In genomic region chr2:235414422-235414821, GRCh38 we compare ENCODE assay signal across 19 cellular contexts.
A peak's percentile ranks its signal among the peaks of the same experiment; 100 is the strongest.
DNase-seq lines count a peak whose midpoint lies in the region; ATAC-seq, FAIRE-seq and TF ChIP-seq lines count a peak whose summit lies in the region.
"Had no signal": no experiment of that assay in that cellular context is flagged by ENCODE, and none has a peak within 500 bp of the region (broad histone marks: within the 10 kb centered on the region; RNA-seq: fewer than 3 reads in every experiment).

No MANE protein-coding gene starts in this region.

- POLR2A ChIA-PET in activated CD8-positive, alpha-beta T cell treated with anti-CD3 and anti-CD28 coated beads for 36 hours (lab: Charles Lee) = no interaction called here

- no peaks in the 10 kb centered on the region for H3K9me3 ChIP-seq in endodermal cell (ENCODE audit: control insufficient read depth, low read length)
- no peaks in the 10 kb centered on the region for H3K9me3 ChIP-seq in small intestine (ENCODE audit: control insufficient read depth, low read depth)
- H3K9me3 ChIP-seq: BLaER1, gastrocnemius medialis had no signal

- H3K4me3 ChIP-seq in endodermal cell (ENCODE audit: low read length) = no peak overlapping the region
- H3K4me3 ChIP-seq in small intestine (ENCODE audit: low read depth in 1 of 2, low read length in 2 of 2) = no peak overlapping the region
- H3K4me3 ChIP-seq: BLaER1, gastrocnemius medialis, GM12878, skin epidermis had no signal

- H3K27ac Mint-ChIP-seq in endodermal cell = no peak overlapping the region
- no peak overlapping the region for H3K27ac Mint-ChIP-seq in activated CD8-positive, alpha-beta T cell treated with anti-CD3 and anti-CD28 coated beads for 36 hours
- H3K27ac Mint-ChIP-seq: activated CD4-positive, alpha-beta memory T cell treated with anti-CD3 and anti-CD28 coated beads for 36 hours; activated T-helper 1 cell treated with anti-CD3 and anti-CD28 coated beads, Interleukin-12 subunit alpha, Interleukin-12 subunit beta, Interleukin-2, Interleukin-4 antibody, amounts not matched to agents 30 ng/mL and 10 ng/mL and 1 ng/mL, durations not matched to agents 14 hours and 24 hours and 36 hours had no signal

- peaks cover 6% of the 10 kb centered on the region for H3K4me1 Mint-ChIP-seq in endodermal cell
- no peaks in the 10 kb centered on the region for H3K4me1 Mint-ChIP-seq in activated CD8-positive, alpha-beta T cell treated with anti-CD3 and anti-CD28 coated beads for 36 hours (ENCODE audit: low read depth)

- H3K4me3 Mint-ChIP-seq in endodermal cell = no peak overlapping the region
- no peak overlapping the region for H3K4me3 Mint-ChIP-seq in activated CD8-positive, alpha-beta T cell treated with anti-CD3 and anti-CD28 coated beads for 36 hours
- H3K4me3 Mint-ChIP-seq: activated CD4-positive, alpha-beta memory T cell treated with anti-CD3 and anti-CD28 coated beads for 36 hours; activated T-helper 1 cell treated with anti-CD3 and anti-CD28 coated beads, Interleukin-12 subunit alpha, Interleukin-12 subunit beta, Interleukin-2, Interleukin-4 antibody, amounts not matched to agents 30 ng/mL and 10 ng/mL and 1 ng/mL, durations not matched to agents 14 hours and 24 hours and 36 hours had no signal

- intact Hi-C loops in activated CD8-positive, alpha-beta T cell treated with anti-CD3 and anti-CD28 coated beads for 36 hours (cut with micrococcal nuclease) = no loop called here

- H3K27me3 Mint-ChIP-seq in endodermal cell (ENCODE audit: insufficient read depth) = peaks cover 7% of the 10 kb centered on the region
- H3K27me3 Mint-ChIP-seq in activated CD8-positive, alpha-beta T cell treated with anti-CD3 and anti-CD28 coated beads for 36 hours = peaks cover 6% of the 10 kb centered on the region

- DNase-seq in NCI-H1092 treated with DMSO at 0.1 percent for 48 hours (lab: John Stamatoyannopoulos, UW) (peak; percentile 78), NCI-H345 treated with DMSO at 0.1 percent for 48 hours (lab: John Stamatoyannopoulos, UW; ENCODE audit: unreplicated experiment) (peak; percentile 47), endodermal cell (peak; percentile 18), small intestine (peak; percentile 21), NOMO-1 treated with dmso at 0.1 percent for 144 hours (lab: John Stamatoyannopoulos, UW; ENCODE audit: unreplicated experiment) (no peak)
- DNase-seq in activated CD8-positive, alpha-beta T cell treated with anti-CD3 and anti-CD28 coated beads for 36 hours = no peak
- DNase-seq: activated CD4-positive, alpha-beta memory T cell treated with anti-CD3 and anti-CD28 coated beads for 36 hours; gastrocnemius medialis; H7; mesendoderm; NCI-H146; stimulated activated naive CD8-positive, alpha-beta T cell treated with anti-CD3 and anti-CD28 coated beads, Interleukin-15, Interleukin-2, amounts not matched to agents 100 U/mL and 50 U/mL, for 24 hours had no signal

- no peak overlapping the region for H3K27ac ChIP-seq in endodermal cell (ENCODE audit: low read depth, low read length)
- H3K27ac ChIP-seq in small intestine (ENCODE audit: low read depth in 1 of 2, low read length in 1 of 2) = no peak overlapping the region
- H3K27ac ChIP-seq: BLaER1, gastrocnemius medialis, skin epidermis had no signal

- no peak overlapping the region for H3K9ac ChIP-seq in endodermal cell (ENCODE audit: extremely low read depth, low read length, poor library complexity, severe bottlenecking)
- H3K9ac ChIP-seq: BLaER1 had no signal

- no peaks in the 10 kb centered on the region for H3K27me3 ChIP-seq in endodermal cell (ENCODE audit: control insufficient read depth, insufficient read depth, low read length, poor library complexity, severe bottlenecking)
- no peaks in the 10 kb centered on the region for H3K27me3 ChIP-seq in small intestine (ENCODE audit: control insufficient read depth in 2 of 2, insufficient read depth in 2 of 2, low read length in 2 of 2)
- H3K27me3 ChIP-seq: BLaER1, gastrocnemius medialis had no signal

- no peak for FAIRE-seq in small intestine (lab: Jason Lieb, UNC)
- FAIRE-seq: colon, GM12878 had no signal

- no peaks in the 10 kb centered on the region for H3K36me3 ChIP-seq in endodermal cell (ENCODE audit: control insufficient read depth, insufficient read depth, low read length)
- no peaks in the 10 kb centered on the region for H3K36me3 ChIP-seq in small intestine (ENCODE audit: control insufficient read depth in 2 of 2, insufficient read depth in 2 of 2, low read length in 2 of 2)
- H3K36me3 ChIP-seq: BLaER1, gastrocnemius medialis had no signal

- CTCF ChIA-PET in activated CD8-positive, alpha-beta T cell treated with anti-CD3 and anti-CD28 coated beads for 36 hours (lab: Charles Lee) = no interaction called here

- no peak for TF ChIP-seq CTCF in endodermal cell (conservative IDR thresholded peaks at IDR 0.05)
- TF ChIP-seq CTCF in activated CD8-positive, alpha-beta T cell treated with anti-CD3 and anti-CD28 coated beads for 36 hours (IDR thresholded peaks at IDR 0.05) = no peak

- no peaks in the 10 kb centered on the region for H3K36me3 Mint-ChIP-seq in endodermal cell (ENCODE audit: low read depth)
- no peaks in the 10 kb centered on the region for H3K36me3 Mint-ChIP-seq in activated CD8-positive, alpha-beta T cell treated with anti-CD3 and anti-CD28 coated beads for 36 hours (ENCODE audit: low read depth)
- H3K36me3 Mint-ChIP-seq: activated CD4-positive, alpha-beta memory T cell treated with anti-CD3 and anti-CD28 coated beads for 36 hours had no signal

- H3K9me3 Mint-ChIP-seq in endodermal cell = peaks cover 3% of the 10 kb centered on the region
- no peaks in the 10 kb centered on the region for H3K9me3 Mint-ChIP-seq in activated CD8-positive, alpha-beta T cell treated with anti-CD3 and anti-CD28 coated beads for 36 hours
- H3K9me3 Mint-ChIP-seq: activated CD4-positive, alpha-beta memory T cell treated with anti-CD3 and anti-CD28 coated beads for 36 hours had no signal

- peaks cover 4% of the 10 kb centered on the region for H3K4me1 ChIP-seq in endodermal cell (ENCODE audit: control insufficient read depth, insufficient read depth, low read length)
- H3K4me1 ChIP-seq in small intestine (ENCODE audit: control insufficient read depth in 2 of 2, insufficient read depth in 1 of 2, low read depth in 1 of 2, low read length in 1 of 2) = no peaks in the 10 kb centered on the region
- H3K4me1 ChIP-seq: gastrocnemius medialis had no signal

- no peak for ATAC-seq in activated CD8-positive, alpha-beta T cell treated with anti-CD3 and anti-CD28 coated beads for 36 hours
- no peak for ATAC-seq in GM21737 (IDR thresholded peaks at IDR 0.05; ENCODE audit: unreplicated experiment)
- ATAC-seq: gastrocnemius medialis; GM12878; SK-N-SH treated with all-trans-retinoic acid at 6 μM for 48 hours; stimulated activated naive CD8-positive, alpha-beta T cell treated with anti-CD3 and anti-CD28 coated beads, Interleukin-15, Interleukin-2, amounts not matched to agents 100 U/mL and 50 U/mL, for 24 hours had no signal

- 93 to 100% methylated on average over 1 to 4 of the region's 4 CpGs for WGBS in endodermal cell (ENCODE audit: insufficient coverage in 1 of 2, insufficient read length in 1 of 2), 2 experiments
- WGBS in small intestine, 3 donors = 49 to 84% (median 62%) methylated on average over 4 of the region's 4 CpGs

Comparison
In these comparisons a context has a peak if more than half of its experiments do, and no peak if none do; other contexts are left out.
1. DNase-seq: peak in NCI-H1092 treated with DMSO at 0.1 percent for 48 hours (single experiment), NCI-H345 treated with DMSO at 0.1 percent for 48 hours (single experiment), endodermal cell (single experiment) and small intestine (single experiment); none in NOMO-1 treated with dmso at 0.1 percent for 144 hours (single experiment) and activated CD8-positive, alpha-beta T cell treated with anti-CD3 and anti-CD28 coated beads for 36 hours (single experiment).